Comparison of ENCODE assay signal across 9 cellular contexts in genomic region chr12:71439613-71440392, GRCh38. TPM values are rescaled to one million over a fixed set of nuclear protein-coding genes. Genes with fewer than 3 reads are reported as not detected.
DNase-seq lines count a peak whose midpoint lies in the region; ATAC-seq, FAIRE-seq and TF ChIP-seq lines count a peak whose summit lies in the region.
"Had no signal": no experiment of that assay in that cellular context is flagged by ENCODE, and none has a peak within 500 bp of the region (broad histone marks: within the 10 kb centered on the region; RNA-seq: fewer than 3 reads in every experiment).

Gene LGR5 (plus strand): TSS chr12:71439798. CDS start chr12:71440081, 283 bp downstream.

- H3K9me2 ChIP-seq in Karpas-422 (replicated peaks; ENCODE audit: insufficient read depth, low read length), result no peaks in the 10 kb centered on the region

- H3K36me3 ChIP-seq in bronchial epithelial cell (ENCODE audit: control insufficient read depth, insufficient read depth, low read length) (no peaks in the 10 kb centered on the region), small intestine (ENCODE audit: control insufficient read depth in 2 of 2, insufficient read depth in 2 of 2, low read length in 2 of 2) (no peaks in the 10 kb centered on the region), Karpas-422 (ENCODE audit: insufficient read depth, low read length) (no peaks in the 10 kb centered on the region)

- H3K4me2 ChIP-seq in Karpas-422 (ENCODE audit: low read depth, low read length, poor library complexity, severe bottlenecking), result no peak within 1 kb of the TSS

- FAIRE-seq in bronchial epithelial cell (lab: Jason Lieb, UNC) (no peak), small intestine (lab: Jason Lieb, UNC) (no peak)
- FAIRE-seq: islet of Langerhans had no signal

- DNase-seq in Ammon's horn (ENCODE audit: low spot score), result peak; percentile 89
- peak; percentile 94 for DNase-seq in NCI-H748 (lab: John Stamatoyannopoulos, UW; ENCODE audit: unreplicated experiment)
- peak; percentile 7 for DNase-seq in bronchial epithelial cell (ENCODE audit: low read depth)
- DNase-seq in iris pigment epithelial cell (ENCODE audit: low read depth), result peak; percentile 14
- DNase-seq in small intestine, result peak; percentile 24
- no peak for DNase-seq in Karpas-422

- no peak within 1 kb of the TSS for H3K9ac ChIP-seq in Karpas-422 (ENCODE audit: low read length)

- H3K4me3 ChIP-seq in bronchial epithelial cell (ENCODE audit: low read depth, low read length) (peak within 1 kb of the TSS; percentile 14), small intestine (ENCODE audit: low read depth in 1 of 2, low read length in 2 of 2) (peak within 1 kb of the TSS in 1 of 2 donors; percentile 35), Karpas-422 (ENCODE audit: low read length) (no peak within 1 kb of the TSS)

- no peak within 1 kb of the TSS for H3K27ac ChIP-seq in small intestine (ENCODE audit: low read depth in 1 of 2, low read length in 1 of 2)
- H3K27ac ChIP-seq in Karpas-422 (ENCODE audit: low read length), result no peak within 1 kb of the TSS

- TF ChIP-seq CTCF in bronchial epithelial cell (IDR thresholded peaks at IDR 0.05; ENCODE audit: insufficient read depth, low read length, severe bottlenecking), result no peak

- H3K27me3 ChIP-seq in bronchial epithelial cell (ENCODE audit: control insufficient read depth, insufficient read depth, low read length) (peaks cover 43% of the 10 kb centered on the region), small intestine (ENCODE audit: control insufficient read depth in 2 of 2, insufficient read depth in 2 of 2, low read length in 2 of 2) (peaks cover 0 to 23% of the 10 kb centered on the region in 2 donors), Karpas-422 (ENCODE audit: low read length) (no peaks in the 10 kb centered on the region)

- no peaks in the 10 kb centered on the region for H4K20me1 ChIP-seq in Karpas-422 (ENCODE audit: insufficient read depth, low read depth, low read length)

- H2AFZ ChIP-seq in Karpas-422 (ENCODE audit: low read length), result no peak within 1 kb of the TSS

- H3K9me3 ChIP-seq in small intestine (ENCODE audit: control insufficient read depth, low read depth) (peaks cover 4% of the 10 kb centered on the region), Karpas-422 (ENCODE audit: low read length) (no peaks in the 10 kb centered on the region)

- H3K4me1 ChIP-seq in small intestine (ENCODE audit: control insufficient read depth in 2 of 2, insufficient read depth in 1 of 2, low read depth in 1 of 2, low read length in 1 of 2) (no peaks in the 10 kb centered on the region), Karpas-422 (ENCODE audit: low read length) (no peaks in the 10 kb centered on the region)

- ATAC-seq in GM21786 (IDR thresholded peaks at IDR 0.05; ENCODE audit: unreplicated experiment) (peak; percentile 40), GM18870 (IDR thresholded peaks at IDR 0.05; ENCODE audit: unreplicated experiment) (no peak)

- WGBS in small intestine, 3 donors, result 0 to 1% (median 0%) methylated on average over 62 to 71 of the region's 71 CpGs

- H3K79me2 ChIP-seq in Karpas-422 (ENCODE audit: low read length), result no peaks in the 10 kb centered on the region

RNA-seq across cellular contexts. Expression of gene LGR5, which starts in this region (rescaled TPM):
- total RNA-seq in bronchial epithelial cell, result not detected in 2 replicates
- 1 to 10 TPM in 1 of 3 donors, under 1 TPM in 2; 0.22 to 6.4 (median 0.27) TPM for polyA plus RNA-seq in small intestine
- total RNA-seq in Karpas-422 (2014; rRNA removed; shearing (Covaris generic); ENCODE audit: low replicate concordance), result not detected in 2 replicates

Comparison
In these comparisons a context has a peak if more than half of its experiments do, and no peak if none do; other contexts are left out.
1. Peak in DNase-seq and H3K4me3 ChIP-seq in bronchial epithelial cell; RNA of the gene not detected or under 1 TPM.